ENCODE assay signal across 7 cellular contexts in genomic region chr21:22263890-22264289, GRCh38.
"Had no signal": no experiment of that assay in that cellular context is flagged by ENCODE, and none has a peak within 500 bp of the region (broad histone marks: within the 10 kb centered on the region; RNA-seq: fewer than 3 reads in every experiment).

No MANE protein-coding gene starts in this region.

- DNase-seq: IMR-90, KBM-7, KG1 had no signal

- H3K27ac ChIP-seq: HL-60, KMS-11 had no signal

- ATAC-seq: HepG2, K562 had no signal

- H3K4me3 ChIP-seq: K562 had no signal
